23 cellular contexts compared by ENCODE assay signal in the genomic region with DNA sequence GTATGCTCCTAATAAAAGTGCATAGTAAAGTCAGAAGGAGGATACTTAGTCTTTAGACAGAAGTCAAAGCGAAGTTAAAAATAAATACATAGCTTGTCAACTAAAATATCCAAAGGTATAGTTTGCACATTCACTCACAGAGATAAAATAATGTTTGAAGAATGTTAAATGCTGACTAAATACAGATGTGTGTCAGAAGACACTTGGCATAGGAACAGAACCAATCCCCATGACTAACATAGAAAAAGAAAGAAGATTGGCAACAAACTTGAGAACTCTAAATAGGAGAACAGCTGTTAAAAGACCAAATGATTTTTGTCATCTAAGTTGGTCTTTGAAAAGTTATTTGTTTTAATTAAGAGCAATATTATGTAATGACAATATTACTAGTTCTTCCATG.
"Had no signal": no experiment of that assay in that cellular context is flagged by ENCODE, and none has a peak within 500 bp of the region (broad histone marks: within the 10 kb centered on the region; RNA-seq: fewer than 3 reads in every experiment).

No MANE protein-coding gene starts in this region.

- DNase-seq: activated CD4-positive, alpha-beta T cell treated with anti-CD3 and anti-CD28 coated beads for 1 hour; activated CD4-positive, alpha-beta T cell treated with anti-CD3 and anti-CD28 coated beads, Interleukin-2, amount 10 ng/mL, durations not matched to agents 7 days and 5 days; activated CD8-positive, alpha-beta T cell treated with anti-CD3 and anti-CD28 coated beads for 36 hours; activated naive CD8-positive, alpha-beta T cell treated with anti-CD3 and anti-CD28 coated beads, Interleukin-2, amount 50 U/mL, for 24 hours; activated T-cell treated with anti-CD3 and anti-CD28 coated beads, Interleukin-2, amount 50 U/mL, for 4 hours; cortex of kidney; effector memory CD8-positive, alpha-beta T cell; head of caudate nucleus; hippocampal formation; immature natural killer cell; kidney; left colon; naive thymus-derived CD4-positive, alpha-beta T cell; occipital lobe; psoas muscle; sigmoid colon; stimulated activated CD4-positive, alpha-beta T cell treated with anti-CD3 and anti-CD28 coated beads, Interleukin-15, amount 100 ng/mL, for 24 hours; stimulated activated CD4-positive, alpha-beta T cell treated with anti-CD3 and anti-CD28 coated beads, Interleukin-2, amount 100 ng/mL, for 24 hours; stimulated activated naive CD4-positive, alpha-beta T cell; T-helper 2 cell; transverse colon had no signal

- H3K4me1 ChIP-seq: parathyroid adenoma, psoas muscle, sigmoid colon, transverse colon had no signal

- H3K36me3 ChIP-seq: sigmoid colon, transverse colon had no signal

- H3K79me2 ChIP-seq: parathyroid adenoma had no signal

- H3K27me3 ChIP-seq: sigmoid colon, transverse colon had no signal

- ATAC-seq: activated CD8-positive, alpha-beta T cell treated with anti-CD3 and anti-CD28 coated beads for 36 hours; activated naive CD8-positive, alpha-beta T cell treated with anti-CD3 and anti-CD28 coated beads, Interleukin-2, amount 50 U/mL, for 24 hours; activated T-cell treated with anti-CD3 and anti-CD28 coated beads, Interleukin-2, amount 50 U/mL, for 4 hours; effector memory CD8-positive, alpha-beta T cell; left colon; naive thymus-derived CD4-positive, alpha-beta T cell; psoas muscle; WTC11 had no signal

- H3K27ac ChIP-seq: parathyroid adenoma, psoas muscle, sigmoid colon, transverse colon had no signal

- H3K9ac ChIP-seq: parathyroid adenoma had no signal

- H3K4me3 ChIP-seq: psoas muscle, sigmoid colon, transverse colon had no signal

- H2AFZ ChIP-seq: parathyroid adenoma had no signal

- H3K9me3 ChIP-seq: psoas muscle, sigmoid colon, transverse colon had no signal
